Comparison of ENCODE assay signal across 1 cellular context in the genomic region with DNA sequence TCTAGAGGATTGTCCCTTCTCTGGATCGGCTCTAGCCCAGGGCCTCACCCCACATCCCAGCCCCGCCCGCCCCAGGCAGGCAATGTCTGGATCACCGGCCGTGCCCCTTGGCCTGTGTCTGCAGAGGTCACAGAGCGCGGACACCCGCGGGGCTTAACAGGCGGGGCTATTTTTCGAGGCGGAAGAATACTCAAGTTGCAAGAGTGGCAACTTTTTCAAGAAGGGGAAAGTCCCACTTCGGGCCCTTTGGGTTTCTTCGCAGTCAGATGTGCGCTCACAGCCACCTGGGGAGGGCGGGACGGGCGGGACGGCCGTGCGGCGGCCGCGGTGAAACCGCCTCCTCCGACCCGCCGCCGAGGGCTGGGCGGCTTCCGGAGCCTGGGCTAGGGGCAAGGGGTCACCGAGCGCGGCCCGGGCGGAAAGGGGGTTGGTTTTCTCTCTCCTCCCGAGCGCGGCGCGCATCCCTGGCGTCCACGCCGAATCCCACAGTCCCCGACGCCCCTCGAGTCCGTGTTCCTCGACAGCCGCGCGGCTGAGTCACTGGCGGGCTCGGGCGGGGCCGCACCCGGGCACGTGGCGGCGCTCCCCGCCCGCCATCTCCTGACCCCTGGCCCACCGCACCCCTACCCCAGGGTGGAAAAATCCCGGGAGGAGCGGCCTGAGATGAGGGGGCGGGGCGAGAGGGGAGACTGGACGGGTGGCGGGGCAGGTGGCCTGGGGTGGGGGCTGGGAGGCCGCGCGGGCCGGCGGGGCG.
A peak's percentile ranks its signal among the peaks of the same experiment; 100 is the strongest.
TF ChIP-seq lines count a peak whose summit lies in the region.

No MANE protein-coding gene starts in this region.

TF ChIP-seq in SK-N-SH, 30 proteins besides CTCF, POLR2A, EP300 and RAD21:
- TF ChIP-seq TAF1 (IDR thresholded peaks at IDR 0.05; ENCODE audit: borderline replicate concordance, low read depth, low read length) (no peak), SMC3 (IDR thresholded peaks at IDR 0.05; ENCODE audit: low read depth, low read length) (no peak), JUND (IDR thresholded peaks at IDR 0.05) (no peak), RCOR1 (IDR thresholded peaks at IDR 0.05; ENCODE audit: low read length) (no peak), IRF3 (IDR thresholded peaks at IDR 0.05; ENCODE audit: low read depth, low read length) (no peak), SIN3A (IDR thresholded peaks at IDR 0.05; ENCODE audit: borderline replicate concordance, low read depth, low read length) (peak; percentile 46; the same call in 1 of the 2 replicates), FOXJ3 (CRISPR knock-in tag; IDR thresholded peaks at IDR 0.05) (no peak), FOSL2 (IDR thresholded peaks at IDR 0.05; ENCODE audit: borderline replicate concordance, low read depth) (peak; percentile 12; the same call in 1 of the 2 replicates), TEAD4 (IDR thresholded peaks at IDR 0.05; ENCODE audit: borderline replicate concordance, insufficient read depth) (peak; percentile 9; the same call in 1 of the 2 replicates), MAX (IDR thresholded peaks at IDR 0.05; ENCODE audit: low read depth) (peak; percentile 85; the same call in 1 of the 2 replicates), GABPA (IDR thresholded peaks at IDR 0.05; ENCODE audit: low read depth) (no peak), NRF1 (IDR thresholded peaks at IDR 0.05; ENCODE audit: low read depth, low read length) (no peak), REST (IDR thresholded peaks at IDR 0.05; ENCODE audit: low read depth, low read length) (no peak), YY1 (IDR thresholded peaks at IDR 0.05; ENCODE audit: low read depth) (no peak), EZH2phosphoT487 (IDR thresholded peaks at IDR 0.05; ENCODE audit: borderline replicate concordance, low read depth) (no peak), PBX3 (IDR thresholded peaks at IDR 0.05) (no peak; the same call in 1 of the 2 replicates), ZBTB33 (IDR thresholded peaks at IDR 0.05; ENCODE audit: borderline replicate concordance, low read depth) (no peak), RXRA (IDR thresholded peaks at IDR 0.05; ENCODE audit: borderline replicate concordance, low read depth) (no peak; the same call in 1 of the 2 replicates), MEF2A (IDR thresholded peaks at IDR 0.05; ENCODE audit: borderline replicate concordance, low read depth) (no peak), MXI1 (IDR thresholded peaks at IDR 0.05; ENCODE audit: low read depth, low read length) (peak; percentile 60; the same call in 1 of the 2 replicates), USF1 (IDR thresholded peaks at IDR 0.05; ENCODE audit: borderline replicate concordance, low read depth) (peak; percentile 57; the same call in 1 of the 2 replicates), NFIC (IDR thresholded peaks at IDR 0.05; ENCODE audit: borderline replicate concordance) (no peak), TCF12 (IDR thresholded peaks at IDR 0.05) (no peak), FOXM1 (IDR thresholded peaks at IDR 0.05; ENCODE audit: low read depth) (no peak), CHD2 (IDR thresholded peaks at IDR 0.05; ENCODE audit: low read length, partially characterized antibody) (no peak), RFX5 (IDR thresholded peaks at IDR 0.05; ENCODE audit: low read length) (no peak; the same call in 1 of the 2 replicates), POLR2AphosphoS5 (IDR thresholded peaks at IDR 0.05; ENCODE audit: low read depth, low read length) (no peak), GATA2 (CRISPR knock-in tag; IDR thresholded peaks at IDR 0.05) (no peak), ELF1 (IDR thresholded peaks at IDR 0.05) (no peak)
- TF ChIP-seq, protein P1, sequence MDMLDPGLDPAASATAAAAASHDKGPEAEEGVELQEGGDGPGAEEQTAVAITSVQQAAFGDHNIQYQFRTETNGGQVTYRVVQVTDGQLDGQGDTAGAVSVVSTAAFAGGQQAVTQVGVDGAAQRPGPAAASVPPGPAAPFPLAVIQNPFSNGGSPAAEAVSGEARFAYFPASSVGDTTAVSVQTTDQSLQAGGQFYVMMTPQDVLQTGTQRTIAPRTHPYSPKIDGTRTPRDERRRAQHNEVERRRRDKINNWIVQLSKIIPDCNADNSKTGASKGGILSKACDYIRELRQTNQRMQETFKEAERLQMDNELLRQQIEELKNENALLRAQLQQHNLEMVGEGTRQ (IDR thresholded peaks at IDR 0.05; ENCODE audit: borderline replicate concordance, low read depth, low read length), result no peak
